In genomic region chr3:173403376-173403775, GRCh38 we compare ENCODE assay signal across 28 cellular contexts. TPM values are rescaled to one million over a fixed set of nuclear protein-coding genes. Genes with fewer than 3 reads are reported as not detected.
DNase-seq lines count a peak whose midpoint lies in the region; ATAC-seq and TF ChIP-seq lines count a peak whose summit lies in the region.
"Had no signal": no experiment of that assay in that cellular context is flagged by ENCODE, and none has a peak within 500 bp of the region (broad histone marks: within the 10 kb centered on the region; RNA-seq: fewer than 3 reads in every experiment).

No MANE protein-coding gene starts in this region.

- H4K91ac ChIP-seq in IMR-90 (ENCODE audit: insufficient read depth, low read depth, low read length), result no peak overlapping the region

- no peak for TF ChIP-seq RAD21 in IMR-90 (IDR thresholded peaks at IDR 0.05; ENCODE audit: low read length)

- peaks cover 0 to under 1% of the 10 kb centered on the region in 2 donors for H3K4me1 Mint-ChIP-seq in stimulated activated naive B cell treated with anti-CD40 and anti-IgM and Interleukin-4, amounts not matched to agents 10 μg/mL and 1 μg/mL and 100 μg/mL, for 72 hours

- H3K4me2 ChIP-seq in IMR-90 (ENCODE audit: low read depth, low read length), result no peak overlapping the region

- no peak overlapping the region for H2BK5ac ChIP-seq in IMR-90 (ENCODE audit: low read depth, low read length, poor library complexity, severe bottlenecking)

- no peak overlapping the region for H3K4me3 ChIP-seq in IMR-90 (ENCODE audit: insufficient read depth, low read depth, low read length)
- H3K4me3 ChIP-seq in dorsolateral prefrontal cortex, result peak overlapping the region in 53 of 59 donors; percentile 1 to 56 (median 32)
- no peak overlapping the region for H3K4me3 ChIP-seq in H7 (ENCODE audit: insufficient read depth, low read depth, low read length)
- H3K4me3 ChIP-seq: BLaER1 treated with 17β-estradiol and CSF1 and Interleukin-3, amounts not matched to agents 10 nM and 100 nM; lung; testis had no signal

- TF ChIP-seq POLR2A in IMR-90 (IDR thresholded peaks at IDR 0.05; ENCODE audit: low read depth, low read length), result no peak

- DNase-seq in IMR-90 (peak; percentile 24), dorsolateral prefrontal cortex (no peak), foreskin melanocyte (peak; percentile 85), sciatic nerve (ENCODE audit: low spot score) (no peak), H7 (no peak), COLO668 (lab: John Stamatoyannopoulos, UW; ENCODE audit: unreplicated experiment) (no peak)
- DNase-seq in stimulated activated CD4-positive, alpha-beta T cell treated with anti-CD3 and anti-CD28 coated beads, Interleukin-15, amount 100 ng/mL, for 24 hours, result no peak
- DNase-seq in stimulated activated naive B cell treated with anti-CD40 and anti-IgM and Interleukin-4, amounts not matched to agents 10 μg/mL and 1 μg/mL and 100 μg/mL, for 72 hours, result no peak
- DNase-seq: activated CD4-positive, alpha-beta memory T cell treated with anti-CD3 and anti-CD28 coated beads for 36 hours; activated CD4-positive, alpha-beta T cell treated with anti-CD3 and anti-CD28 coated beads for 1 hour; activated CD8-positive, alpha-beta memory T cell treated with anti-CD3 and anti-CD28 coated beads, Interleukin-2, amount 50 U/mL, for 4 hours; activated naive CD4-positive, alpha-beta T cell; COR-L47; DND-41; GOT3; KBM-7; kidney glomerular epithelial cell; MM.1S; NCI-H2081; NCI-H526 treated with DMSO at 0.1 percent for 48 hours; Right ventricle myocardium superior; stimulated activated naive CD4-positive, alpha-beta T cell; testis had no signal

- H3K79me1 ChIP-seq in IMR-90 (ENCODE audit: low read depth in 1 of 2, low read length in 2 of 2), result no peaks in the 10 kb centered on the region

- CTCF ChIA-PET in IMR-90 (lab: Yijun Ruan, JAX), result interaction anchor here (0.6 kb wide), 1 partner anchor 691 kb away, joined by 4 read pairs; no protein-coding TSS in a partner anchor

- no peak overlapping the region for H2AK5ac ChIP-seq in IMR-90 (ENCODE audit: low read depth, low read length)

- H3K4me1 ChIP-seq in IMR-90 (ENCODE audit: control insufficient read depth, insufficient read depth, low read length), result no peaks in the 10 kb centered on the region
- H3K4me1 ChIP-seq: testis had no signal

- H3K9me1 ChIP-seq in IMR-90 (ENCODE audit: insufficient read depth, low read length), result no peaks in the 10 kb centered on the region; the same call in 1 of the 2 replicates

- no peak overlapping the region for H2BK15ac ChIP-seq in IMR-90 (ENCODE audit: low read depth, low read length)

- H3K23ac ChIP-seq in IMR-90 (ENCODE audit: low read depth, low read length), result no peak overlapping the region

- dilution Hi-C loops in IMR-90 (cut with HindIII; ENCODE audit: low sequenced_read_pairs, unreplicated experiment), result no loop called here

- no peak overlapping the region for H2AFZ ChIP-seq in IMR-90 (replicated peaks; ENCODE audit: low read length, poor library complexity)

- BruUV-seq in IMR-90 (replicated peaks; lab: Mats Ljungman, UMichigan), result no TSS peak

- no peak overlapping the region for H3K4me3 Mint-ChIP-seq in stimulated activated naive B cell treated with anti-CD40 and anti-IgM and Interleukin-4, amounts not matched to agents 10 μg/mL and 1 μg/mL and 100 μg/mL, for 72 hours
- H3K4me3 Mint-ChIP-seq: activated CD4-positive, alpha-beta memory T cell treated with anti-CD3 and anti-CD28 coated beads for 36 hours; dendritic cell treated with granulocyte-macrophage colony-stimulating factor and Interleukin-4, amounts not matched to agents 40 ng/mL and 50 ng/mL, for 4 days; natural killer cell treated with Interleukin-12 subunit alpha and Interleukin-12 subunit beta and Interleukin-15 and Interleukin-18, amount 100 ng/mL, for 72 hours had no signal

- no peaks in the 10 kb centered on the region for H3K36me3 Mint-ChIP-seq in stimulated activated naive B cell treated with anti-CD40 and anti-IgM and Interleukin-4, amounts not matched to agents 10 μg/mL and 1 μg/mL and 100 μg/mL, for 72 hours
- H3K36me3 Mint-ChIP-seq: activated CD4-positive, alpha-beta memory T cell treated with anti-CD3 and anti-CD28 coated beads for 36 hours had no signal

- H3K36me3 ChIP-seq in IMR-90 (ENCODE audit: control insufficient read depth, insufficient read depth, low read length) (no peaks in the 10 kb centered on the region), H7 (replicated peaks; ENCODE audit: control insufficient read depth, insufficient read depth, low read length) (no peaks in the 10 kb centered on the region)
- H3K36me3 ChIP-seq: BLaER1 treated with 17β-estradiol and CSF1 and Interleukin-3, amounts not matched to agents 10 nM and 100 nM had no signal

- no peak overlapping the region for H3K18ac ChIP-seq in IMR-90 (ENCODE audit: low read depth, low read length)

- no peak for TF ChIP-seq CTCF in IMR-90 (conservative IDR thresholded peaks at IDR 0.05; ENCODE audit: low read depth, low read length)
- peak in 4 of 56 donors; percentile 8 to 27 (median 14) for TF ChIP-seq CTCF in dorsolateral prefrontal cortex (IDR thresholded peaks at IDR 0.05 in 54 of 56, conservative IDR thresholded peaks at IDR 0.05 in 2 of 56; ENCODE audit: low read depth in 1 of 56, partially characterized antibody in 56 of 56)

- no peak overlapping the region for H2AK9ac ChIP-seq in IMR-90 (replicated peaks; ENCODE audit: low read depth, low read length, poor library complexity)

- no peak overlapping the region for H2BK120ac ChIP-seq in IMR-90 (ENCODE audit: low read depth, low read length)

- no CpG with 5 or more reads among the region's 1 CpG for whole genome bisulfite sequencing in IMR-90 (ENCODE audit: extremely low coverage in 2 of 2, insufficient read length in 1 of 2), 2 experiments

- no peaks in the 10 kb centered on the region for H4K20me1 ChIP-seq in IMR-90 (ENCODE audit: insufficient read depth, low read length)

- H3K9ac ChIP-seq in IMR-90 (ENCODE audit: low read depth, low read length), result no peak overlapping the region
- H3K9ac ChIP-seq: BLaER1 treated with 17β-estradiol and CSF1 and Interleukin-3, amounts not matched to agents 10 nM and 100 nM had no signal

- H3K9me3 ChIP-seq in IMR-90 (ENCODE audit: control insufficient read depth, insufficient read depth, low read length), result no peaks in the 10 kb centered on the region
- H3K9me3 ChIP-seq: BLaER1 treated with 17β-estradiol and CSF1 and Interleukin-3, amounts not matched to agents 10 nM and 100 nM; testis had no signal

- no peak overlapping the region for H3K4ac ChIP-seq in IMR-90 (ENCODE audit: low read depth, low read length)

- POLR2A ChIA-PET in IMR-90 (lab: Charles Lee; ENCODE audit: unreplicated experiment), result no interaction called here

- H3K27me3 Mint-ChIP-seq in stimulated activated naive B cell treated with anti-CD40 and anti-IgM and Interleukin-4, amounts not matched to agents 10 μg/mL and 1 μg/mL and 100 μg/mL, for 72 hours, result peaks cover 4 to 14% of the 10 kb centered on the region in 2 donors

- H4K8ac ChIP-seq in IMR-90 (ENCODE audit: low read depth in 2 of 2, low read length in 2 of 2), result no peak overlapping the region

- intact Hi-C loops in IMR-90 (cut with micrococcal nuclease), result no loop called here
- intact Hi-C loops in dorsolateral prefrontal cortex (cut with DNase I), result no loop called here
- intact Hi-C loops in sciatic nerve (cut with DNase I), result no loop called here

- in situ Hi-C loops in IMR-90 (cut with MboI; ENCODE audit: low sequenced_read_pairs), result no loop called here

- ATAC-seq in IMR-90 (ENCODE audit: low read depth), result peak; percentile 81
- ATAC-seq in sciatic nerve, result peak; percentile 62
- no peak for ATAC-seq in stimulated activated naive B cell treated with anti-CD40 and anti-IgM and Interleukin-4, amounts not matched to agents 10 μg/mL and 1 μg/mL and 100 μg/mL, for 72 hours (replicated peaks)
- ATAC-seq: natural killer cell treated with Interleukin-12 subunit alpha and Interleukin-12 subunit beta and Interleukin-15 and Interleukin-18, amount 100 ng/mL, for 72 hours had no signal

- H3K14ac ChIP-seq in IMR-90 (replicated peaks; ENCODE audit: low read depth, low read length), result no peak overlapping the region

- H3K9me3 Mint-ChIP-seq in stimulated activated naive B cell treated with anti-CD40 and anti-IgM and Interleukin-4, amounts not matched to agents 10 μg/mL and 1 μg/mL and 100 μg/mL, for 72 hours, result no peaks in the 10 kb centered on the region
- H3K9me3 Mint-ChIP-seq: activated CD4-positive, alpha-beta memory T cell treated with anti-CD3 and anti-CD28 coated beads for 36 hours; dendritic cell treated with granulocyte-macrophage colony-stimulating factor and Interleukin-4, amounts not matched to agents 40 ng/mL and 50 ng/mL, for 4 days; natural killer cell treated with Interleukin-12 subunit alpha and Interleukin-12 subunit beta and Interleukin-15 and Interleukin-18, amount 100 ng/mL, for 72 hours had no signal

- H2BK20ac ChIP-seq in IMR-90 (ENCODE audit: low read depth, low read length), result no peak overlapping the region

- H3K27ac ChIP-seq in IMR-90 (ENCODE audit: insufficient read depth, low read length), result no peak overlapping the region
- H3K27ac ChIP-seq in dorsolateral prefrontal cortex, result peak overlapping the region; percentile 11 to 97 (median 85)
- H3K27ac ChIP-seq: BLaER1 treated with 17β-estradiol and CSF1 and Interleukin-3, amounts not matched to agents 10 nM and 100 nM; testis had no signal

- no peak overlapping the region for H4K5ac ChIP-seq in IMR-90 (ENCODE audit: low read depth, low read length)

- H3K27me3 ChIP-seq in IMR-90 (ENCODE audit: control insufficient read depth, insufficient read depth, low read length) (no peaks in the 10 kb centered on the region), dorsolateral prefrontal cortex (no peaks in the 10 kb centered on the region), H7 (ENCODE audit: control insufficient read depth, insufficient read depth, low read length) (no peaks in the 10 kb centered on the region)
- H3K27me3 ChIP-seq: testis had no signal

- H3K56ac ChIP-seq in IMR-90 (ENCODE audit: extremely low read depth, insufficient read depth, low read length), result no peak overlapping the region

- no peak overlapping the region for H3K27ac Mint-ChIP-seq in stimulated activated naive B cell treated with anti-CD40 and anti-IgM and Interleukin-4, amounts not matched to agents 10 μg/mL and 1 μg/mL and 100 μg/mL, for 72 hours
- H3K27ac Mint-ChIP-seq: activated CD4-positive, alpha-beta memory T cell treated with anti-CD3 and anti-CD28 coated beads for 36 hours; dendritic cell treated with granulocyte-macrophage colony-stimulating factor and Interleukin-4, amounts not matched to agents 40 ng/mL and 50 ng/mL, for 4 days; natural killer cell treated with Interleukin-12 subunit alpha and Interleukin-12 subunit beta and Interleukin-15 and Interleukin-18, amount 100 ng/mL, for 72 hours had no signal

TF ChIP-seq in IMR-90, 13 proteins besides CTCF, POLR2A, EP300 and RAD21:
- TF ChIP-seq CEBPB (IDR thresholded peaks at IDR 0.05; ENCODE audit: low read depth, low read length) (no peak), FOS (IDR thresholded peaks at IDR 0.05; ENCODE audit: low read depth, low read length) (peak; percentile 51)
TF ChIP-seq in IMR-90: peak in this region for 1.

RNA-seq across cellular contexts. Expression of gene NLGN1, which starts 5.8 kb away (rescaled TPM):
- 11.1 and 12.5 TPM in 2 replicates for total RNA-seq in IMR-90 (2012; rRNA removed)
- 1.1 and 1.8 TPM in 2 replicates for polyA plus RNA-seq in IMR-90 (2012; rRNA removed)
- 0.48 and 0.62 TPM in 2 replicates for polyA plus RNA-seq in IMR-90 (2012; cell fraction: cytosol; rRNA removed)
- polyA plus RNA-seq in IMR-90 (2012; cell fraction: nucleus; rRNA removed; ENCODE audit: low replicate concordance), result 0.26 and 1.7 TPM in 2 replicates
- total RNA-seq in dorsolateral prefrontal cortex, result 10 to 100 TPM; 19.4 to 68.1 (median 55.8) TPM
- total RNA-seq in sciatic nerve, result 26.0 TPM
- total RNA-seq in H7 (2014; rRNA removed; shearing (Covaris generic)), result 7.1 and 8.8 TPM in 2 replicates
- total RNA-seq: activated CD4-positive, alpha-beta memory T cell treated with anti-CD3 and anti-CD28 coated beads for 36 hours; natural killer cell treated with Interleukin-12 subunit alpha and Interleukin-12 subunit beta and Interleukin-15 and Interleukin-18, amount 100 ng/mL, for 72 hours; T-helper 2 cell treated with Interferon-gamma antibody and Interleukin-4, amounts not matched to agents 100 ng/mL and 5 ng/mL, for 36 hours had no signal

Comparison
In these comparisons a context has a peak if more than half of its experiments do, and no peak if none do; other contexts are left out.
1. ATAC-seq: peak in IMR-90 (single experiment) and sciatic nerve (single experiment); none in stimulated activated naive B cell treated with anti-CD40 and anti-IgM and Interleukin-4, amounts not matched to agents 10 μg/mL and 1 μg/mL and 100 μg/mL, for 72 hours (0 of 2).
2. DNase-seq: peak in IMR-90 (single experiment) and foreskin melanocyte (single experiment); none in dorsolateral prefrontal cortex (0 of 10), sciatic nerve (single experiment), H7 (single experiment), stimulated activated CD4-positive, alpha-beta T cell treated with anti-CD3 and anti-CD28 coated beads, Interleukin-15, amount 100 ng/mL, for 24 hours (single experiment), COLO668 (single experiment) and stimulated activated naive B cell treated with anti-CD40 and anti-IgM and Interleukin-4, amounts not matched to agents 10 μg/mL and 1 μg/mL and 100 μg/mL, for 72 hours (single experiment).
3. H3K4me3 ChIP-seq: peak in dorsolateral prefrontal cortex (53 of 59); none in IMR-90 (single experiment) and H7 (single experiment).